ENCODE assay signal across 22 cellular contexts in the genomic region with DNA sequence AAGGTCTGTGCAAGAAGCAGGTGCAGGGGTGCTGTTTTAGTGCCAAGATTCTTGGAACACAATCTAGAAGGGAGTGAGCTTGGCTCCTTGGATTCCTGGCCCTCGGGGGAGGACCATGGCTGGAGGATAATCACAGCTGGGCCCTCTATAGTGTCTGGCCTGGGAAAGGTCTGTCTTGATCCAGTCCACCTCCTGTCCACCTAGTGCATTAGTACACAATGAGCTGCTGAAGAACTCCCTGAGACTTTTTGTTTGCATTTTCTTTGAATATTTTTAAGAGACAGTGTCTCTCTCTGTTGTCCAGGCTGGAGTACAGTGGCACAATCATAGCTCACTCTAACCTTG. TPM values are rescaled to one million over a fixed set of nuclear protein-coding genes. Genes with fewer than 3 reads are reported as not detected.
DNase-seq lines count a peak whose midpoint lies in the region; ATAC-seq, FAIRE-seq and TF ChIP-seq lines count a peak whose summit lies in the region.
"Had no signal": no experiment of that assay in that cellular context is flagged by ENCODE, and none has a peak within 500 bp of the region (broad histone marks: within the 10 kb centered on the region; RNA-seq: fewer than 3 reads in every experiment).

No MANE protein-coding gene starts in this region.

- H3K9ac ChIP-seq in H9 (ENCODE audit: extremely low read depth, insufficient read length, low read length) (no peak overlapping the region), trophoblast cell (ENCODE audit: low read length) (no peak overlapping the region)
- H3K9ac ChIP-seq: KMS-11 had no signal

- no peak for DNase-seq in CD8-positive, alpha-beta T cell
- DNase-seq in H9 = no peak
- DNase-seq in left ventricle myocardium superior = no peak
- no peak for DNase-seq in trophoblast cell
- DNase-seq in urothelium cell line (ENCODE audit: low spot score) = no peak
- DNase-seq: Caco-2; CD4-positive, alpha-beta T cell; DMS 273 treated with DMSO at 0.1 percent for 48 hours; DMS79 treated with DMSO at 0.1 percent for 48 hours; GOT3; MV-4-11; NCI-H1105 treated with DMSO at 0.1 percent for 48 hours; NCI-H2029 treated with DMSO at 0.1 percent for 48 hours; NCI-H226; NCI-H510A treated with DMSO at 0.1 percent for 48 hours; NCI-H748 treated with DMSO at 0.1 percent for 48 hours had no signal

- H3K79me1 ChIP-seq in H9 (ENCODE audit: insufficient read depth, low read depth, low read length, poor library complexity, severe bottlenecking) = no peaks in the 10 kb centered on the region
- peaks cover 6% of the 10 kb centered on the region for H3K79me1 ChIP-seq in trophoblast cell (ENCODE audit: low read length)

- H2BK15ac ChIP-seq in H9 (ENCODE audit: low read depth, low read length) = no peak overlapping the region

- H3K9me3 Mint-ChIP-seq in CD8-positive, alpha-beta T cell = no peaks in the 10 kb centered on the region
- no peaks in the 10 kb centered on the region; a peak in 1 of 5 replicates for H3K9me3 Mint-ChIP-seq in H9
- H3K9me3 Mint-ChIP-seq: CD4-positive, alpha-beta T cell had no signal

- H3K18ac ChIP-seq in H9 (ENCODE audit: insufficient read length, low read depth, low read length) (no peak overlapping the region), trophoblast cell (ENCODE audit: low read length) (no peak overlapping the region)

- no peak overlapping the region for H3K4me3 ChIP-seq in CD8-positive, alpha-beta T cell (ENCODE audit: low read depth, low read length)
- H3K4me3 ChIP-seq in trophoblast cell (ENCODE audit: low read depth, low read length) = no peak overlapping the region
- H3K4me3 ChIP-seq: GM12878 had no signal

- H4K5ac ChIP-seq in H9 (ENCODE audit: insufficient read length, low read depth, low read length) = no peak overlapping the region

- H3K27me3 ChIP-seq in CD8-positive, alpha-beta T cell (ENCODE audit: insufficient read depth, low read length) = no peaks in the 10 kb centered on the region
- H3K27me3 ChIP-seq in H9 (ENCODE audit: insufficient read depth, low read length) (no peaks in the 10 kb centered on the region), trophoblast cell (ENCODE audit: insufficient read depth, low read length) (no peaks in the 10 kb centered on the region)

- CTCF ChIA-PET in CD8-positive, alpha-beta T cell (lab: Charles Lee) = no interaction called here

- H3K23ac ChIP-seq in H9 (ENCODE audit: insufficient read length, low read depth, low read length) (no peak overlapping the region), trophoblast cell (ENCODE audit: low read length) (no peak overlapping the region)

- no peaks in the 10 kb centered on the region for H3K27me3 Mint-ChIP-seq in CD8-positive, alpha-beta T cell (ENCODE audit: low read depth)
- no peaks in the 10 kb centered on the region for H3K27me3 Mint-ChIP-seq in H9 (ENCODE audit: low read depth)
- H3K27me3 Mint-ChIP-seq: CD4-positive, alpha-beta T cell had no signal

- H3K36me3 ChIP-seq in CD8-positive, alpha-beta T cell (ENCODE audit: insufficient read depth, low read length) = no peaks in the 10 kb centered on the region
- H3K36me3 ChIP-seq in trophoblast cell (ENCODE audit: control insufficient read depth in 1 of 2, insufficient read depth in 2 of 2, low read length in 2 of 2) = no peaks in the 10 kb centered on the region

- POLR2A ChIA-PET in CD8-positive, alpha-beta T cell (lab: Charles Lee) = no interaction called here

- TF ChIP-seq CTCF in CD8-positive, alpha-beta T cell (IDR thresholded peaks at IDR 0.05) = no peak
- no peak for TF ChIP-seq CTCF in H9 (conservative IDR thresholded peaks at IDR 0.05)

- no peak overlapping the region for H3K56ac ChIP-seq in H9 (ENCODE audit: insufficient read length, low read depth, low read length)

- H2BK12ac ChIP-seq in H9 (ENCODE audit: insufficient read length, low read depth, low read length) (no peak overlapping the region), trophoblast cell (ENCODE audit: low read length) (peak overlapping the region; percentile 2)

- H3K9me3 ChIP-seq in CD8-positive, alpha-beta T cell (ENCODE audit: low read length) = no peaks in the 10 kb centered on the region
- no peaks in the 10 kb centered on the region for H3K9me3 ChIP-seq in H9 (ENCODE audit: control insufficient read depth, low read depth, low read length)
- H3K9me3 ChIP-seq in trophoblast cell (ENCODE audit: insufficient read depth, low read depth, low read length) = no peaks in the 10 kb centered on the region
- H3K9me3 ChIP-seq: Caco-2 had no signal

- no peak for ATAC-seq in CD8-positive, alpha-beta T cell
- peak; percentile 55 for ATAC-seq in left ventricle myocardium superior
- ATAC-seq in GM18867 (IDR thresholded peaks at IDR 0.05; ENCODE audit: unreplicated experiment) = no peak
- ATAC-seq in GM19023 (IDR thresholded peaks at IDR 0.05; ENCODE audit: unreplicated experiment) = no peak
- ATAC-seq: GM12878 had no signal

- no peaks in the 10 kb centered on the region for H3K23me2 ChIP-seq in H9 (ENCODE audit: insufficient read length, low read depth, low read length, poor library complexity, severe bottlenecking)

- H3K4ac ChIP-seq in H9 (ENCODE audit: low read depth, low read length) = no peak overlapping the region
- H3K4ac ChIP-seq in trophoblast cell (ENCODE audit: low read depth, low read length) = no peak overlapping the region

- peaks cover 10% of the 10 kb centered on the region for H3K4me1 Mint-ChIP-seq in CD8-positive, alpha-beta T cell (ENCODE audit: low read depth)
- H3K4me1 Mint-ChIP-seq in H9 = peaks cover 5 to 12% of the 10 kb centered on the region in 2 experiments

- intact Hi-C loops in CD8-positive, alpha-beta T cell (cut with DNase I, micrococcal nuclease) = no loop called here
- intact Hi-C loops in left ventricle myocardium superior (cut with micrococcal nuclease) = no loop called here

- H3K27ac Mint-ChIP-seq in CD8-positive, alpha-beta T cell = peak overlapping the region; percentile 76
- H3K27ac Mint-ChIP-seq in H9 = peak overlapping the region in 2 of 3 experiments; percentile 19 to 76; a peak in 2 of 7 replicates
- H3K27ac Mint-ChIP-seq: CD4-positive, alpha-beta T cell had no signal

- H2BK20ac ChIP-seq in H9 (ENCODE audit: low read depth, low read length, poor library complexity, severe bottlenecking) = no peak overlapping the region

- H4K8ac ChIP-seq in H9 (replicated peaks; ENCODE audit: insufficient read length, low read depth, low read length) = no peak overlapping the region
- H4K8ac ChIP-seq in trophoblast cell (ENCODE audit: low read depth, low read length) = no peak overlapping the region

- no peak overlapping the region for H4K12ac ChIP-seq in trophoblast cell (ENCODE audit: low read depth, low read length)

- no peak overlapping the region for H3K14ac ChIP-seq in H9 (ENCODE audit: insufficient read depth, low read length)
- no peak overlapping the region for H3K14ac ChIP-seq in trophoblast cell (ENCODE audit: low read length)

- no peaks in the 10 kb centered on the region for H3K36me3 Mint-ChIP-seq in CD8-positive, alpha-beta T cell
- H3K36me3 Mint-ChIP-seq in H9 (ENCODE audit: insufficient read depth in 1 of 3, low read depth in 3 of 3) = no peaks in the 10 kb centered on the region

- H3K79me2 ChIP-seq in H9 (ENCODE audit: insufficient read depth, low read length) = no peaks in the 10 kb centered on the region
- H3K79me2 ChIP-seq in trophoblast cell (ENCODE audit: control insufficient read depth, insufficient read depth, low read length, poor library complexity) = no peaks in the 10 kb centered on the region

- H4K20me1 ChIP-seq in H9 (ENCODE audit: control insufficient read depth, insufficient read depth, insufficient read length) = no peaks in the 10 kb centered on the region

- H2BK120ac ChIP-seq in H9 (ENCODE audit: low read depth, low read length, poor library complexity, severe bottlenecking) (no peak overlapping the region), trophoblast cell (ENCODE audit: insufficient read depth, low read length, poor library complexity) (no peak overlapping the region)

- H3K4me3 Mint-ChIP-seq in CD8-positive, alpha-beta T cell = no peak overlapping the region
- no peak overlapping the region for H3K4me3 Mint-ChIP-seq in H9
- H3K4me3 Mint-ChIP-seq: CD4-positive, alpha-beta T cell had no signal

- H3K27ac ChIP-seq in CD8-positive, alpha-beta T cell (ENCODE audit: low read depth, low read length) = no peak overlapping the region
- no peak overlapping the region for H3K27ac ChIP-seq in H9 (ENCODE audit: insufficient read length, low read depth, low read length)
- no peak overlapping the region for H3K27ac ChIP-seq in trophoblast cell (ENCODE audit: low read depth, low read length)
- H3K27ac ChIP-seq: KMS-11, RWPE1 had no signal

- H3T11ph ChIP-seq in H9 (ENCODE audit: low read length) = no peak overlapping the region

- peaks cover 3% of the 10 kb centered on the region for H3K4me1 ChIP-seq in CD8-positive, alpha-beta T cell (ENCODE audit: insufficient read depth, low read length)
- H3K4me1 ChIP-seq in H9 (ENCODE audit: insufficient read depth, low read length) = no peaks in the 10 kb centered on the region
- peaks cover 2% of the 10 kb centered on the region in 2 experiments for H3K4me1 ChIP-seq in trophoblast cell (ENCODE audit: control insufficient read depth in 1 of 2, insufficient read depth in 2 of 2, low read length in 2 of 2)

- H4K91ac ChIP-seq in H9 (ENCODE audit: insufficient read length, low read depth, low read length) (no peak overlapping the region), trophoblast cell (ENCODE audit: low read depth, low read length) (peak overlapping the region; percentile 39)

- H3K4me2 ChIP-seq in H9 (ENCODE audit: insufficient read depth, insufficient read length, low read length) = no peak overlapping the region
- no peak overlapping the region for H3K4me2 ChIP-seq in trophoblast cell (ENCODE audit: low read length)
- H3K4me2 ChIP-seq: KMS-11 had no signal

- H2AK5ac ChIP-seq in H9 (ENCODE audit: insufficient read length, low read length) (no peak overlapping the region), trophoblast cell (ENCODE audit: low read length) (no peak overlapping the region)

- no peak overlapping the region for H2AFZ ChIP-seq in H9 (ENCODE audit: low read length)
- no peak overlapping the region for H2AFZ ChIP-seq in trophoblast cell (ENCODE audit: insufficient read depth, low read length, poor library complexity)

- H2BK5ac ChIP-seq in H9 (ENCODE audit: insufficient read length, low read length) = no peak overlapping the region
- H2BK5ac ChIP-seq in trophoblast cell (ENCODE audit: low read depth, low read length, poor library complexity) = no peak overlapping the region

- FAIRE-seq in urothelium cell line (lab: Jason Lieb, UNC) = no peak
- FAIRE-seq: GM12878, HTR-8/SVneo had no signal

- WGBS in H9 (ENCODE audit: extremely low coverage, insufficient read length, low lambda C conversion rate) = no CpG with 5 or more reads among the region's 1 CpG
- WGBS in trophoblast cell (ENCODE audit: extremely low coverage, insufficient coverage, insufficient read length) = no CpG with 5 or more reads among the region's 1 CpG

RNA-seq across cellular contexts. Expression of a gene that starts 50.5 kb away (rescaled TPM):
- total RNA-seq in CD8-positive, alpha-beta T cell = 1 to 10 TPM; 5.8 to 5.9 TPM
- total RNA-seq in H9 (2021) = 80.7 and 85.9 TPM in 2 replicates
- total RNA-seq in left ventricle myocardium superior = 75.7 TPM
- 87.5 and 92.7 TPM in 2 replicates for polyA plus RNA-seq in trophoblast cell (2013)

Comparison
In these comparisons a context has a peak if more than half of its experiments do, and no peak if none do; other contexts are left out.
1. RNA of a gene that starts 50.5 kb away (total RNA-seq): 80.7 to 85.9 TPM in H9 and 75.7 TPM in left ventricle myocardium superior (single experiment); 5.8 to 5.9 TPM in CD8-positive, alpha-beta T cell; every median in the first group is over 10 times any median in the second.